ENCODE assay signal across 25 cellular contexts in the genomic region with DNA sequence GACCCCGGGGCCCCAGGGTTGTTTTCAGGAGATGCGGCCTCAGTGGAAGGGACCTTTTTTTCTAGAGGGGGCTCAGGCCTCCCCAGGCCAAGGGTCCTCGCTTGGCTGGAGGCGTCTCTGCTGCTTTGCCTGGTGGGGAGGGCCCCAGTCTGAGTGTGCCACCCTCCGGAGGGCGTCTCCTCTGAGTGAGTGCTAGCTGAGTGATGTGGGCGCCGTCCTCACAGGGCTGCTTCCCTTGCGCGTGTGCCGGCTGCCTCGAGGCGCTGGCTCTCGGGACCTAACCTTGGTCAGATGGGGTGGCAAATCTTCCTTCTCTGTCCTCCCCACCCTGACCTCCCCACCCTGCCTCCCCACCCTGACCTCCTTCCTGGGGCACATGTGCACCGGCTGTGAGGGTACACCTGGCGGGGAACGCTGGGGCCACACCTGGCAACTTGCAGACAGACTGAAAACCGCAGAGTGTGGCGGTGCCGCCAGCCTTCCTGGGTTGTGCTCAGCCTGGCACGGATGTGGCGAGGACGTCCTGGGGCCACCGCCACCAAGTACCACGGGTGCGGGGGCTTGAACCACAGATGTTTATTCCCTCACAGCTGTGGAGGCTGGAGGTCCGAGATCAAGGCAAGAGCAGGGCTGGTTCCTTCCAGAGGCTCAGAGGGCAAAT.
DNase-seq lines count a peak whose midpoint lies in the region; ATAC-seq and TF ChIP-seq lines count a peak whose summit lies in the region.
"Had no signal": no experiment of that assay in that cellular context is flagged by ENCODE, and none has a peak within 500 bp of the region (broad histone marks: within the 10 kb centered on the region; RNA-seq: fewer than 3 reads in every experiment).

No MANE protein-coding gene starts in this region.

- POLR2A ChIA-PET in activated CD4-positive, alpha-beta memory T cell treated with anti-CD3 and anti-CD28 coated beads, Interleukin-2, amount 10 ng/mL, durations not matched to agents 7 days and 5 days (lab: Charles Lee), result no interaction called here
- POLR2A ChIA-PET in naive thymus-derived CD4-positive, alpha-beta T cell (lab: Charles Lee), result no interaction called here

- H3K27ac ChIP-seq in MM.1S (ENCODE audit: low read length), result no peak overlapping the region
- no peak overlapping the region for H3K27ac ChIP-seq in naive thymus-derived CD4-positive, alpha-beta T cell (ENCODE audit: low read depth, low read length)
- no peak overlapping the region for H3K27ac ChIP-seq in sigmoid colon
- H3K27ac ChIP-seq: ascending aorta, dorsolateral prefrontal cortex, heart left ventricle, skin epidermis, suprapubic skin, uterus, WERI-Rb-1 had no signal

- peak; percentile 35 for DNase-seq in activated T-helper 1 cell treated with Interleukin-2 at 50 U/mL for 16 hours (ENCODE audit: low read depth)
- no peak for DNase-seq in activated T-helper 1 cell treated with anti-CD3 and anti-CD28 coated beads, Interleukin-12 subunit alpha, Interleukin-12 subunit beta, Interleukin-2, Interleukin-4 antibody, amounts not matched to agents 30 ng/mL and 10 ng/mL and 1 ng/mL, durations not matched to agents 14 hours and 24 hours and 36 hours (ENCODE audit: low spot score)
- DNase-seq in MM.1S, result peak; percentile 18
- DNase-seq in activated CD4-positive, alpha-beta memory T cell treated with anti-CD3 and anti-CD28 coated beads, Interleukin-2, amount 10 ng/mL, durations not matched to agents 7 days and 5 days, result peak; percentile 21
- peak in 7 of 9 donors; percentile 28 to 69 (median 42) for DNase-seq in naive thymus-derived CD4-positive, alpha-beta T cell
- no peak for DNase-seq in C1 segment of cervical spinal cord (lab: John Stamatoyannopoulos, UW)
- DNase-seq in sigmoid colon, result no peak
- no peak for DNase-seq in retina
- DNase-seq: dorsolateral prefrontal cortex; heart left ventricle; left colon; NCI-H1417 treated with DMSO at 0.1 percent for 48 hours; NCI-H446; NK-92 treated with Interleukin-12 subunit alpha and Interleukin-12 subunit beta, amount 100 ng/mL, for 24 hours; nucleus accumbens; SIG-M5; uterus; WERI-Rb-1 had no signal

- H3K4me3 Mint-ChIP-seq in activated T-helper 1 cell treated with anti-CD3 and anti-CD28 coated beads, Interleukin-12 subunit alpha, Interleukin-12 subunit beta, Interleukin-2, Interleukin-4 antibody, amounts not matched to agents 30 ng/mL and 10 ng/mL and 1 ng/mL, durations not matched to agents 14 hours and 24 hours and 36 hours, result no peak overlapping the region
- no peak overlapping the region for H3K4me3 Mint-ChIP-seq in activated CD4-positive, alpha-beta memory T cell treated with anti-CD3 and anti-CD28 coated beads, Interleukin-2, amount 10 ng/mL, durations not matched to agents 7 days and 5 days
- H3K4me3 Mint-ChIP-seq in naive thymus-derived CD4-positive, alpha-beta T cell, result peak overlapping the region in 2 of 10 donors; percentile 37 to 39
- H3K4me3 Mint-ChIP-seq: activated naive CD4-positive, alpha-beta T cell treated with anti-CD3 and anti-CD28 coated beads, Interleukin-2, amount 50 U/mL, for 24 hours; central memory CD8-positive, alpha-beta T cell; memory B cell had no signal

- no peak overlapping the region for H3K27ac Mint-ChIP-seq in activated T-helper 1 cell treated with anti-CD3 and anti-CD28 coated beads, Interleukin-12 subunit alpha, Interleukin-12 subunit beta, Interleukin-2, Interleukin-4 antibody, amounts not matched to agents 30 ng/mL and 10 ng/mL and 1 ng/mL, durations not matched to agents 14 hours and 24 hours and 36 hours
- no peak overlapping the region for H3K27ac Mint-ChIP-seq in activated CD4-positive, alpha-beta memory T cell treated with anti-CD3 and anti-CD28 coated beads, Interleukin-2, amount 10 ng/mL, durations not matched to agents 7 days and 5 days
- peak overlapping the region in 4 of 9 donors; percentile 24 to 66 (median 43) for H3K27ac Mint-ChIP-seq in naive thymus-derived CD4-positive, alpha-beta T cell
- H3K27ac Mint-ChIP-seq: activated naive CD4-positive, alpha-beta T cell treated with anti-CD3 and anti-CD28 coated beads, Interleukin-2, amount 50 U/mL, for 24 hours; memory B cell had no signal

- H3K4me2 ChIP-seq in MM.1S (ENCODE audit: low read depth, low read length), result no peak overlapping the region

- H3K36me3 Mint-ChIP-seq in activated T-helper 1 cell treated with anti-CD3 and anti-CD28 coated beads, Interleukin-12 subunit alpha, Interleukin-12 subunit beta, Interleukin-2, Interleukin-4 antibody, amounts not matched to agents 30 ng/mL and 10 ng/mL and 1 ng/mL, durations not matched to agents 14 hours and 24 hours and 36 hours (ENCODE audit: low read depth), result no peaks in the 10 kb centered on the region
- H3K36me3 Mint-ChIP-seq in activated CD4-positive, alpha-beta memory T cell treated with anti-CD3 and anti-CD28 coated beads, Interleukin-2, amount 10 ng/mL, durations not matched to agents 7 days and 5 days (ENCODE audit: low read depth), result peaks cover 2% of the 10 kb centered on the region
- H3K36me3 Mint-ChIP-seq in naive thymus-derived CD4-positive, alpha-beta T cell, result no peaks in the 10 kb centered on the region
- H3K36me3 Mint-ChIP-seq: activated naive CD4-positive, alpha-beta T cell treated with anti-CD3 and anti-CD28 coated beads, Interleukin-2, amount 50 U/mL, for 24 hours; memory B cell had no signal

- CTCF ChIA-PET in activated CD4-positive, alpha-beta memory T cell treated with anti-CD3 and anti-CD28 coated beads, Interleukin-2, amount 10 ng/mL, durations not matched to agents 7 days and 5 days (lab: Charles Lee), result no interaction called here
- CTCF ChIA-PET in naive thymus-derived CD4-positive, alpha-beta T cell (lab: Charles Lee), result no interaction called here

- 0 out of 2 replicates have a peak, but pooled peaks cover 6% of the 10 kb centered on the region for H3F3A ChIP-seq in MM.1S (ENCODE audit: insufficient read depth, low read length)

- H3K79me2 ChIP-seq in MM.1S (ENCODE audit: low read length), result no peaks in the 10 kb centered on the region

- no peaks in the 10 kb centered on the region for H3K9me3 ChIP-seq in MM.1S (replicated peaks; ENCODE audit: insufficient read depth, low read length)
- no peaks in the 10 kb centered on the region for H3K9me3 ChIP-seq in naive thymus-derived CD4-positive, alpha-beta T cell (ENCODE audit: control insufficient read depth in 2 of 3, low read length in 3 of 3)
- no peaks in the 10 kb centered on the region for H3K9me3 ChIP-seq in sigmoid colon
- H3K9me3 ChIP-seq: ascending aorta, heart left ventricle, suprapubic skin, uterus had no signal

- H3K27me3 ChIP-seq in MM.1S (replicated peaks; ENCODE audit: insufficient read depth, low read length) (peaks cover 74% of the 10 kb centered on the region), sigmoid colon (peaks cover 4 to 40% (median 32%) of the 10 kb centered on the region in 3 donors)
- no peaks in the 10 kb centered on the region for H3K27me3 ChIP-seq in naive thymus-derived CD4-positive, alpha-beta T cell (ENCODE audit: control insufficient read depth in 2 of 2, insufficient read depth in 2 of 2, low read length in 2 of 2)
- H3K27me3 ChIP-seq: ascending aorta, uterus had no signal

- TF ChIP-seq POLR2A in sigmoid colon (IDR thresholded peaks at IDR 0.05), result no peak

- TF ChIP-seq EP300 in sigmoid colon (IDR thresholded peaks at IDR 0.05), result no peak

- H3K9me3 Mint-ChIP-seq in activated T-helper 1 cell treated with anti-CD3 and anti-CD28 coated beads, Interleukin-12 subunit alpha, Interleukin-12 subunit beta, Interleukin-2, Interleukin-4 antibody, amounts not matched to agents 30 ng/mL and 10 ng/mL and 1 ng/mL, durations not matched to agents 14 hours and 24 hours and 36 hours, result peaks cover 8% of the 10 kb centered on the region
- peaks cover 10% of the 10 kb centered on the region for H3K9me3 Mint-ChIP-seq in activated CD4-positive, alpha-beta memory T cell treated with anti-CD3 and anti-CD28 coated beads, Interleukin-2, amount 10 ng/mL, durations not matched to agents 7 days and 5 days
- H3K9me3 Mint-ChIP-seq in naive thymus-derived CD4-positive, alpha-beta T cell, result peaks cover 0 to 10% (median 0%) of the 10 kb centered on the region in 11 donors
- H3K9me3 Mint-ChIP-seq: activated naive CD4-positive, alpha-beta T cell treated with anti-CD3 and anti-CD28 coated beads, Interleukin-2, amount 50 U/mL, for 24 hours; central memory CD8-positive, alpha-beta T cell; memory B cell had no signal

- no peak overlapping the region for H2AFZ ChIP-seq in MM.1S (ENCODE audit: low read length)

- intact Hi-C loops in activated T-helper 1 cell treated with anti-CD3 and anti-CD28 coated beads, Interleukin-12 subunit alpha, Interleukin-12 subunit beta, Interleukin-2, Interleukin-4 antibody, amounts not matched to agents 30 ng/mL and 10 ng/mL and 1 ng/mL, durations not matched to agents 14 hours and 24 hours and 36 hours (cut with micrococcal nuclease), result no loop called here
- intact Hi-C loops in naive thymus-derived CD4-positive, alpha-beta T cell (cut with micrococcal nuclease), result no loop called here
- intact Hi-C loops in sigmoid colon (cut with DNase I), result no loop called here

- H3K9ac ChIP-seq in MM.1S (ENCODE audit: low read length), result no peak overlapping the region

- TF ChIP-seq CTCF in MM.1S (IDR thresholded peaks at IDR 0.05; ENCODE audit: low read length) (no peak), sigmoid colon (IDR thresholded peaks at IDR 0.05) (no peak)

- no peaks in the 10 kb centered on the region for H3K4me1 ChIP-seq in MM.1S (ENCODE audit: low read length)
- peaks cover 0 to 17% of the 10 kb centered on the region in 2 donors for H3K4me1 ChIP-seq in naive thymus-derived CD4-positive, alpha-beta T cell (ENCODE audit: control insufficient read depth in 2 of 2, insufficient read depth in 2 of 2, low read length in 2 of 2)
- H3K4me1 ChIP-seq in sigmoid colon, result peaks cover 0 to 13% (median 0%) of the 10 kb centered on the region in 4 donors
- H3K4me1 ChIP-seq: ascending aorta, heart left ventricle, suprapubic skin, uterus had no signal

- 86 to 89% methylated on average over 27 of the region's 27 CpGs for WGBS in sigmoid colon, 2 donors

- H4K20me1 ChIP-seq in MM.1S (ENCODE audit: insufficient read depth, low read length), result no peaks in the 10 kb centered on the region

- ATAC-seq in naive thymus-derived CD4-positive, alpha-beta T cell, result peak; percentile 82
- ATAC-seq: HCT116, heart left ventricle, left colon had no signal

- H3K9me2 ChIP-seq in MM.1S (replicated peaks; ENCODE audit: insufficient read depth, low read length), result no peaks in the 10 kb centered on the region

- no peaks in the 10 kb centered on the region for H3K27me3 Mint-ChIP-seq in activated T-helper 1 cell treated with anti-CD3 and anti-CD28 coated beads, Interleukin-12 subunit alpha, Interleukin-12 subunit beta, Interleukin-2, Interleukin-4 antibody, amounts not matched to agents 30 ng/mL and 10 ng/mL and 1 ng/mL, durations not matched to agents 14 hours and 24 hours and 36 hours (ENCODE audit: insufficient read depth)
- no peaks in the 10 kb centered on the region for H3K27me3 Mint-ChIP-seq in activated CD4-positive, alpha-beta memory T cell treated with anti-CD3 and anti-CD28 coated beads, Interleukin-2, amount 10 ng/mL, durations not matched to agents 7 days and 5 days
- no peaks in the 10 kb centered on the region for H3K27me3 Mint-ChIP-seq in naive thymus-derived CD4-positive, alpha-beta T cell
- H3K27me3 Mint-ChIP-seq: activated naive CD4-positive, alpha-beta T cell treated with anti-CD3 and anti-CD28 coated beads, Interleukin-2, amount 50 U/mL, for 24 hours; central memory CD8-positive, alpha-beta T cell; memory B cell had no signal

- H3K4me3 ChIP-seq in MM.1S (ENCODE audit: low read length) (no peak overlapping the region), sigmoid colon (no peak overlapping the region)
- H3K4me3 ChIP-seq in naive thymus-derived CD4-positive, alpha-beta T cell (ENCODE audit: low read length), result no peak overlapping the region
- H3K4me3 ChIP-seq: ascending aorta, dorsolateral prefrontal cortex, heart left ventricle, skin epidermis, suprapubic skin, uterus had no signal

- H3K4me1 Mint-ChIP-seq in activated T-helper 1 cell treated with anti-CD3 and anti-CD28 coated beads, Interleukin-12 subunit alpha, Interleukin-12 subunit beta, Interleukin-2, Interleukin-4 antibody, amounts not matched to agents 30 ng/mL and 10 ng/mL and 1 ng/mL, durations not matched to agents 14 hours and 24 hours and 36 hours (ENCODE audit: low read depth), result no peaks in the 10 kb centered on the region
- H3K4me1 Mint-ChIP-seq in activated CD4-positive, alpha-beta memory T cell treated with anti-CD3 and anti-CD28 coated beads, Interleukin-2, amount 10 ng/mL, durations not matched to agents 7 days and 5 days, result peaks cover 2% of the 10 kb centered on the region
- H3K4me1 Mint-ChIP-seq in naive thymus-derived CD4-positive, alpha-beta T cell, result peaks cover 0 to 28% (median 12%) of the 10 kb centered on the region in 7 donors
- H3K4me1 Mint-ChIP-seq: central memory CD8-positive, alpha-beta T cell; memory B cell had no signal

- H3K36me3 ChIP-seq in MM.1S (replicated peaks; ENCODE audit: insufficient read depth, low read length) (no peaks in the 10 kb centered on the region), sigmoid colon (no peaks in the 10 kb centered on the region)
- H3K36me3 ChIP-seq in naive thymus-derived CD4-positive, alpha-beta T cell (ENCODE audit: control insufficient read depth in 2 of 3, insufficient read depth in 3 of 3, low read length in 3 of 3), result no peaks in the 10 kb centered on the region
- H3K36me3 ChIP-seq: ascending aorta, heart left ventricle, suprapubic skin, uterus, WERI-Rb-1 had no signal

Comparison
In these comparisons a context has a peak if more than half of its experiments do, and no peak if none do; other contexts are left out.
1. DNase-seq: peak in activated T-helper 1 cell treated with Interleukin-2 at 50 U/mL for 16 hours (single experiment), MM.1S (single experiment), activated CD4-positive, alpha-beta memory T cell treated with anti-CD3 and anti-CD28 coated beads, Interleukin-2, amount 10 ng/mL, durations not matched to agents 7 days and 5 days (single experiment) and naive thymus-derived CD4-positive, alpha-beta T cell (7 of 9); none in activated T-helper 1 cell treated with anti-CD3 and anti-CD28 coated beads, Interleukin-12 subunit alpha, Interleukin-12 subunit beta, Interleukin-2, Interleukin-4 antibody, amounts not matched to agents 30 ng/mL and 10 ng/mL and 1 ng/mL, durations not matched to agents 14 hours and 24 hours and 36 hours (single experiment), C1 segment of cervical spinal cord (0 of 14), sigmoid colon (single experiment) and retina (single experiment).